16 cellular contexts compared by ENCODE assay signal in genomic region chr22:24441406-24442351, GRCh38. TPM values are rescaled to one million over a fixed set of nuclear protein-coding genes. Genes with fewer than 3 reads are reported as not detected.
DNase-seq lines count a peak whose midpoint lies in the region; ATAC-seq, FAIRE-seq and TF ChIP-seq lines count a peak whose summit lies in the region.
"Had no signal": no experiment of that assay in that cellular context is flagged by ENCODE, and none has a peak within 500 bp of the region (broad histone marks: within the 10 kb centered on the region; RNA-seq: fewer than 3 reads in every experiment).

No MANE protein-coding gene starts in this region.

- H3K9me3 ChIP-seq in NT2/D1 (ENCODE audit: insufficient read depth, low read length) (no peaks in the 10 kb centered on the region), left ventricle myocardium inferior (replicated peaks) (no peaks in the 10 kb centered on the region)
- H3K9me3 ChIP-seq: esophagus muscularis mucosa, HAP-1, vagina had no signal

- peak overlapping the region; percentile 53 for H3K27ac ChIP-seq in left ventricle myocardium inferior (replicated peaks)
- H3K27ac ChIP-seq: esophagus muscularis mucosa, vagina had no signal

- H3K27me3 Mint-ChIP-seq in activated naive CD4-positive, alpha-beta T cell treated with anti-CD3 and anti-CD28 coated beads for 36 hours (ENCODE audit: low read depth), result no peaks in the 10 kb centered on the region

- peak overlapping the region; percentile 34 for H3K27ac Mint-ChIP-seq in activated naive CD4-positive, alpha-beta T cell treated with anti-CD3 and anti-CD28 coated beads for 36 hours

- ATAC-seq in GM18505 (IDR thresholded peaks at IDR 0.05; ENCODE audit: unreplicated experiment), result no peak

- peak; percentile 27 for FAIRE-seq in urothelium cell line (lab: Jason Lieb, UNC)

- DNase-seq in activated naive CD4-positive, alpha-beta T cell treated with anti-CD3 and anti-CD28 coated beads for 36 hours, result no peak
- DNase-seq in activated naive CD4-positive, alpha-beta T cell treated with Interleukin-2 at 50 U/mL for 16 hours, result no peak
- DNase-seq in NT2/D1 (ENCODE audit: low read depth, low spot score), result no peak
- peak; percentile 37 for DNase-seq in left ventricle myocardium inferior
- no peak for DNase-seq in urothelium cell line (ENCODE audit: low spot score)
- no peak for DNase-seq in DMS53 (lab: John Stamatoyannopoulos, UW)
- no peak for DNase-seq in dedifferentiated amniotic fluid mesenchymal stem cell (ENCODE audit: extremely low spot score)
- DNase-seq: AML-193, MV-4-11, NCI-H446, T-helper 2 cell had no signal

- H3K4me3 ChIP-seq in NT2/D1 (ENCODE audit: insufficient read length, low read depth) (no peak overlapping the region), left ventricle myocardium inferior (no peak overlapping the region)
- H3K4me3 ChIP-seq: esophagus muscularis mucosa, HAP-1, lung, vagina had no signal

- peaks cover 45% of the 10 kb centered on the region for H3K36me3 Mint-ChIP-seq in activated naive CD4-positive, alpha-beta T cell treated with anti-CD3 and anti-CD28 coated beads for 36 hours (ENCODE audit: low read depth)

- peaks cover 81% of the 10 kb centered on the region for H3K4me1 Mint-ChIP-seq in activated naive CD4-positive, alpha-beta T cell treated with anti-CD3 and anti-CD28 coated beads for 36 hours (ENCODE audit: low read depth)

- CTCF ChIA-PET in activated naive CD4-positive, alpha-beta T cell treated with anti-CD3 and anti-CD28 coated beads for 36 hours (lab: Charles Lee), result interaction anchor here (0.6 to 1.1 kb wide), 3 partner anchors 14 to 361 kb away, joined by 3 to 4 read pairs (median 3); no protein-coding TSS in a partner anchor

- H3K36me3 ChIP-seq in NT2/D1 (ENCODE audit: insufficient read depth, insufficient read length, low read length) (peaks cover 16% of the 10 kb centered on the region), left ventricle myocardium inferior (no peaks in the 10 kb centered on the region)
- H3K36me3 ChIP-seq: HAP-1, vagina had no signal

- H3K27me3 ChIP-seq in NT2/D1 (ENCODE audit: insufficient read depth, insufficient read length) (no peaks in the 10 kb centered on the region), left ventricle myocardium inferior (ENCODE audit: low read depth) (no peaks in the 10 kb centered on the region)
- H3K27me3 ChIP-seq: esophagus muscularis mucosa, vagina had no signal

- peak overlapping the region; percentile 10 for H3K9ac ChIP-seq in NT2/D1 (ENCODE audit: insufficient read length, low read depth)

- H3K9me3 Mint-ChIP-seq in activated naive CD4-positive, alpha-beta T cell treated with anti-CD3 and anti-CD28 coated beads for 36 hours, result no peaks in the 10 kb centered on the region

- H3K4me3 Mint-ChIP-seq in activated naive CD4-positive, alpha-beta T cell treated with anti-CD3 and anti-CD28 coated beads for 36 hours, result no peak overlapping the region

- intact Hi-C loops in activated naive CD4-positive, alpha-beta T cell treated with anti-CD3 and anti-CD28 coated beads for 36 hours (cut with micrococcal nuclease), result no loop called here
- intact Hi-C loops in left ventricle myocardium inferior (cut with micrococcal nuclease), result no loop called here

- no peak for TF ChIP-seq POLR2A in GM18505 (IDR thresholded peaks at IDR 0.05; ENCODE audit: borderline replicate concordance, extremely low read depth, insufficient read depth, insufficient read length)

- peaks cover 14% of the 10 kb centered on the region for H3K4me1 ChIP-seq in NT2/D1 (ENCODE audit: insufficient read depth, insufficient read length)
- peaks cover 58% of the 10 kb centered on the region for H3K4me1 ChIP-seq in left ventricle myocardium inferior
- H3K4me1 ChIP-seq: vagina had no signal

- no peak for TF ChIP-seq CTCF in left ventricle myocardium inferior (IDR thresholded peaks at IDR 0.05; ENCODE audit: borderline replicate concordance)

RNA-seq across cellular contexts. Expression of gene ADORA2A, which starts 14.3 kb away (rescaled TPM):
- total RNA-seq in activated naive CD4-positive, alpha-beta T cell treated with anti-CD3 and anti-CD28 coated beads for 36 hours, result 10 to 100 TPM; 37.6 to 38.0 TPM
- 3.6 TPM for total RNA-seq in left ventricle myocardium inferior

RNA-seq across cellular contexts. Expression of gene UPB1, which starts 53.5 kb away (rescaled TPM):
- total RNA-seq in activated naive CD4-positive, alpha-beta T cell treated with anti-CD3 and anti-CD28 coated beads for 36 hours, result under 1 TPM in 1 of 2 experiments, not detected in 1; 0.10 TPM
- total RNA-seq in left ventricle myocardium inferior, result 1.1 TPM
- total RNA-seq: vagina had no signal
